Comparison of ENCODE assay signal across 12 cellular contexts in genomic region chr19:2333027-2333806, GRCh38. TPM values are rescaled to one million over a fixed set of nuclear protein-coding genes. Genes with fewer than 3 reads are reported as not detected.
DNase-seq lines count a peak whose midpoint lies in the region; ATAC-seq and TF ChIP-seq lines count a peak whose summit lies in the region.
"Had no signal": no experiment of that assay in that cellular context is flagged by ENCODE, and none has a peak within 500 bp of the region (broad histone marks: within the 10 kb centered on the region; RNA-seq: fewer than 3 reads in every experiment).

No MANE protein-coding gene starts in this region.

- H3K9me3 Mint-ChIP-seq in stimulated activated effector memory CD8-positive, alpha-beta T cell treated with anti-CD3 and anti-CD28 coated beads, Interleukin-12 subunit alpha, Interleukin-12 subunit beta, amount 100 ng/mL, for 72 hours: no peaks in the 10 kb centered on the region
- H3K9me3 Mint-ChIP-seq in HFFc6: peaks cover 10% of the 10 kb centered on the region; the same call in 1 of the 2 replicates

- in situ Hi-C loops in GM13976 (cut with MboI; ENCODE audit: low sequenced_read_pairs, unreplicated experiment): no loop called here

- peaks cover 16% of the 10 kb centered on the region for H3K36me3 Mint-ChIP-seq in stimulated activated effector memory CD8-positive, alpha-beta T cell treated with anti-CD3 and anti-CD28 coated beads, Interleukin-12 subunit alpha, Interleukin-12 subunit beta, amount 100 ng/mL, for 72 hours
- H3K36me3 Mint-ChIP-seq in HFFc6 (ENCODE audit: low read depth): peaks cover 19% of the 10 kb centered on the region

- H3K4me3 Mint-ChIP-seq in stimulated activated effector memory CD8-positive, alpha-beta T cell treated with anti-CD3 and anti-CD28 coated beads, Interleukin-12 subunit alpha, Interleukin-12 subunit beta, amount 100 ng/mL, for 72 hours: no peak overlapping the region
- no peak overlapping the region for H3K4me3 Mint-ChIP-seq in HFFc6

- no peak for ATAC-seq in stimulated activated effector memory CD8-positive, alpha-beta T cell treated with anti-CD3 and anti-CD28 coated beads, Interleukin-12 subunit alpha, Interleukin-12 subunit beta, amount 100 ng/mL, for 72 hours
- ATAC-seq: Panc1 had no signal

- peaks cover 32% of the 10 kb centered on the region for H3K4me1 Mint-ChIP-seq in stimulated activated effector memory CD8-positive, alpha-beta T cell treated with anti-CD3 and anti-CD28 coated beads, Interleukin-12 subunit alpha, Interleukin-12 subunit beta, amount 100 ng/mL, for 72 hours
- H3K4me1 Mint-ChIP-seq in HFFc6 (ENCODE audit: low read depth): peaks cover 14% of the 10 kb centered on the region

- TF ChIP-seq CTCF in HFFc6 (IDR thresholded peaks at IDR 0.05) (no peak), GM13976 (IDR thresholded peaks at IDR 0.05; ENCODE audit: borderline replicate concordance, control extremely low read depth, extremely low read depth, insufficient read depth, missing control alignments) (no peak)

- peak; percentile 77 for DNase-seq in DMS153 (lab: John Stamatoyannopoulos, UW)
- peak; percentile 76 for DNase-seq in NCI-H1092 treated with DMSO at 0.1 percent for 48 hours (lab: John Stamatoyannopoulos, UW)
- peak; percentile 56 for DNase-seq in SW480 (ENCODE audit: low spot score)
- DNase-seq in mucosa of gallbladder (ENCODE audit: low spot score): peak; percentile 31
- no peak for DNase-seq in Kasumi-1 (lab: John Stamatoyannopoulos, UW)
- DNase-seq in stimulated activated effector memory CD8-positive, alpha-beta T cell treated with anti-CD3 and anti-CD28 coated beads, Interleukin-12 subunit alpha, Interleukin-12 subunit beta, amount 100 ng/mL, for 72 hours (ENCODE audit: low spot score in 2 of 2): no peak
- no peak for DNase-seq in HFFc6
- DNase-seq in GM13976 (ENCODE audit: low spot score): no peak
- DNase-seq: activated CD8-positive, alpha-beta memory T cell treated with anti-CD3 and anti-CD28 coated beads, Interleukin-2, amount 50 U/mL, for 48 hours had no signal

- H3K27me3 Mint-ChIP-seq in HFFc6 (ENCODE audit: insufficient read depth): peaks cover 6% of the 10 kb centered on the region

- H3K27ac Mint-ChIP-seq in stimulated activated effector memory CD8-positive, alpha-beta T cell treated with anti-CD3 and anti-CD28 coated beads, Interleukin-12 subunit alpha, Interleukin-12 subunit beta, amount 100 ng/mL, for 72 hours: no peak overlapping the region
- H3K27ac Mint-ChIP-seq in HFFc6: no peak overlapping the region; the same call in 1 of the 2 replicates

RNA-seq across cellular contexts. Expression of gene SPPL2B, which starts 4.7 kb away (rescaled TPM):
- 148 TPM for total RNA-seq in mucosa of gallbladder
- total RNA-seq in HFFc6 (2021; fragmentation: NEBNext Ultra II Directional; extraction: Animal tissue kit (Norgen Biotek cat#: 25700)): 10 to 100 TPM; 32.9 to 41.8 (median 33.9) TPM

RNA-seq across cellular contexts. Expression of gene LSM7, which starts 4.8 kb away (rescaled TPM):
- 79.1 TPM for total RNA-seq in mucosa of gallbladder
- 100 to 1,000 TPM in 5 of 6 experiments, 10 to 100 TPM in 1; 92.1 to 137 (median 118) TPM for total RNA-seq in HFFc6 (2021; fragmentation: NEBNext Ultra II Directional; extraction: Animal tissue kit (Norgen Biotek cat#: 25700))

RNA-seq across cellular contexts. Expression of gene LINGO3, which starts 25.3 kb away (rescaled TPM):
- total RNA-seq in mucosa of gallbladder: 0.17 TPM
- total RNA-seq in HFFc6 (2021; fragmentation: NEBNext Ultra II Directional; extraction: Animal tissue kit (Norgen Biotek cat#: 25700)): not detected
- total RNA-seq: endothelial cell of umbilical vein, smooth muscle cell had no signal

RNA-seq across cellular contexts. Expression of gene TMPRSS9, which starts 26.8 kb away (rescaled TPM):
- total RNA-seq in mucosa of gallbladder: not detected
- total RNA-seq in HFFc6 (2021; fragmentation: NEBNext Ultra II Directional; extraction: Animal tissue kit (Norgen Biotek cat#: 25700)): not detected
- total RNA-seq: endothelial cell of umbilical vein, smooth muscle cell had no signal

RNA-seq across cellular contexts. Expression of gene PEAK3, which starts 51.2 kb away (rescaled TPM):
- 1.0 TPM for total RNA-seq in mucosa of gallbladder
- total RNA-seq in HFFc6 (2021; fragmentation: NEBNext Ultra II Directional; extraction: Animal tissue kit (Norgen Biotek cat#: 25700)): under 1 TPM; 0.07 to 0.53 (median 0.36) TPM
- total RNA-seq: endothelial cell of umbilical vein, smooth muscle cell had no signal

Comparison
In these comparisons a context has a peak if more than half of its experiments do, and no peak if none do; other contexts are left out.
1. DNase-seq: peak in DMS153 (single experiment), NCI-H1092 treated with DMSO at 0.1 percent for 48 hours (single experiment), SW480 (single experiment) and mucosa of gallbladder (single experiment); none in Kasumi-1 (0 of 2), stimulated activated effector memory CD8-positive, alpha-beta T cell treated with anti-CD3 and anti-CD28 coated beads, Interleukin-12 subunit alpha, Interleukin-12 subunit beta, amount 100 ng/mL, for 72 hours (0 of 2), HFFc6 (single experiment) and GM13976 (single experiment).